11 cellular contexts compared by ENCODE assay signal in the genomic region with DNA sequence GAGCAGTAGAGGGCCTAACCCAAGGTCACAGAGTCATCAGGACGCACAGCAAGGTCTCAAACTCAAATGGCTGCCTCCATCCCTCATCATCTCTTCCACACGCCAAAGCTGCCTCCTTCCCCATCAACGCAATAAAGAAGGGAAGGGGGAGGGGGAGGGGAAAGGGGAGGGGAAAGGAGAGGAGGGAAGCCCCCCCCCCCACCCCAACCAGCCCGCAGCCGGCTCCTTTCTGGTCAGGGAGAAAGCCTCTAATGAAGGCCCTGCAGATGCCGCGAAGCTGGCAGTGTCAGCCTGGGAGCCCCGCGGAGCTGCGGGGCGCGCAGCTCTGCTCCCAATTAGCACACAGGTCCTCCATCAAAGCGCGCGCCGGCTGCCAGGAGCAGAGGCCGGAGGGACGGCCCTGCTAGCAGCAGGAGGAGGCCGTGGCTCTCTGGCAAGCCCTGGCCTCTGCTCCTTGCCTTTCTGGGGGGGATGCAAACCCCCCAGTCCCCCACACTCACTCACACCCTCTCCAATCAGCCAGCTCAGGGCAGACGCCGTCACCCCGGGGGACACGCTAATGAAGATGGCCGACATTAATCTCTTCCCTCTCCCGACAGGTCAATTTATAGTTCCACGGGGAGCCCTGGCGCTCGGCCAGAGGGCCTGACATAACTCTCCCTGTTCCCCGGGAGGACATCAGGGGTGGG.
DNase-seq lines count a peak whose midpoint lies in the region; ATAC-seq and TF ChIP-seq lines count a peak whose summit lies in the region.
"Had no signal": no experiment of that assay in that cellular context is flagged by ENCODE, and none has a peak within 500 bp of the region (broad histone marks: within the 10 kb centered on the region; RNA-seq: fewer than 3 reads in every experiment).

No MANE protein-coding gene starts in this region.

- peak overlapping the region in 2 of 12 donors; percentile 12 to 15 for H3K4me3 ChIP-seq in heart left ventricle
- H3K4me3 ChIP-seq in iPS-15b (ENCODE audit: low read depth, low read length), result peak overlapping the region; percentile 43
- no peak overlapping the region for H3K4me3 ChIP-seq in right lobe of liver
- no peak overlapping the region for H3K4me3 ChIP-seq in gastrocnemius medialis

- H3K27ac ChIP-seq in heart left ventricle (no peak overlapping the region), right lobe of liver (no peak overlapping the region), gastrocnemius medialis (no peak overlapping the region)

- intact Hi-C loops in left ventricle myocardium superior (cut with micrococcal nuclease), result no loop called here
- intact Hi-C loops in heart left ventricle (cut with DNase I), result no loop called here
- intact Hi-C loops in right lobe of liver (cut with DNase I), result no loop called here
- intact Hi-C loops in gastrocnemius medialis (cut with DNase I; ENCODE audit: low total_unique reads), result no loop called here

- peaks cover 0 to 18% (median 2%) of the 10 kb centered on the region in 12 donors for H3K4me1 ChIP-seq in heart left ventricle
- H3K4me1 ChIP-seq in iPS-15b (ENCODE audit: control insufficient read depth, insufficient read depth, low read length), result peaks cover 5% of the 10 kb centered on the region
- no peaks in the 10 kb centered on the region for H3K4me1 ChIP-seq in right lobe of liver
- peaks cover 0 to 3% of the 10 kb centered on the region in 2 donors for H3K4me1 ChIP-seq in gastrocnemius medialis

- H3K9me3 ChIP-seq in heart left ventricle, result no peaks in the 10 kb centered on the region
- no peaks in the 10 kb centered on the region for H3K9me3 ChIP-seq in iPS-15b (ENCODE audit: control insufficient read depth, insufficient read depth, low read length)
- H3K9me3 ChIP-seq in right lobe of liver, result no peaks in the 10 kb centered on the region
- H3K9me3 ChIP-seq in gastrocnemius medialis, result no peaks in the 10 kb centered on the region

- H3K9ac ChIP-seq in iPS-15b (ENCODE audit: low read depth, low read length), result peak overlapping the region; percentile 54

- TF ChIP-seq CTCF in heart left ventricle (IDR thresholded peaks at IDR 0.05) (no peak), right lobe of liver (IDR thresholded peaks at IDR 0.05) (no peak), gastrocnemius medialis (IDR thresholded peaks at IDR 0.05 in 4 of 5, conservative IDR thresholded peaks at IDR 0.05 in 1 of 5) (no peak)

- no peak for ATAC-seq in left ventricle myocardium superior
- ATAC-seq in heart left ventricle, result no peak
- no peak for ATAC-seq in GM19452 (IDR thresholded peaks at IDR 0.05; ENCODE audit: unreplicated experiment)
- ATAC-seq in right lobe of liver, result no peak
- no peak for ATAC-seq in gastrocnemius medialis
- no peak for ATAC-seq in HG02938 (IDR thresholded peaks at IDR 0.05; ENCODE audit: unreplicated experiment)

- H3K36me3 ChIP-seq in heart left ventricle (no peaks in the 10 kb centered on the region), iPS-15b (ENCODE audit: control insufficient read depth, insufficient read depth, low read length) (no peaks in the 10 kb centered on the region), right lobe of liver (no peaks in the 10 kb centered on the region), gastrocnemius medialis (no peaks in the 10 kb centered on the region)

- peaks cover 0 to 22% (median 0%) of the 10 kb centered on the region in 9 donors for H3K27me3 ChIP-seq in heart left ventricle
- H3K27me3 ChIP-seq in iPS-15b (ENCODE audit: control insufficient read depth, insufficient read depth, low read length), result peaks cover 10% of the 10 kb centered on the region
- H3K27me3 ChIP-seq in right lobe of liver, result no peaks in the 10 kb centered on the region
- H3K27me3 ChIP-seq in gastrocnemius medialis, result peaks cover 20 to 35% (median 23%) of the 10 kb centered on the region in 3 donors

- in situ Hi-C loops in gastrocnemius medialis (cut with MboI; ENCODE audit: low sequenced_read_pairs in 4 of 4), result no loop called here

- 15 to 31% (median 25%) methylated on average over 10 to 29 of the region's 29 CpGs for whole genome bisulfite sequencing in heart left ventricle, 4 donors
- 56% methylated on average over 3 of the region's 29 CpGs for WGBS in right lobe of liver (ENCODE audit: insufficient coverage, low coverage, low lambda C conversion rate, missing lambda C conversion rate)

- DNase-seq in left ventricle myocardium superior, result peak; percentile 52
- no peak for DNase-seq in heart left ventricle
- peak; percentile 18 for DNase-seq in SHP77 treated with DMSO at 0.1 percent for 48 hours (lab: John Stamatoyannopoulos, UW)
- no peak for DNase-seq in right lobe of liver
- DNase-seq in gastrocnemius medialis, result no peak
- DNase-seq: Kasumi-1; stimulated activated naive CD4-positive, alpha-beta T cell treated with Interleukin-2 at 50 U/mL for 16 hours; T1000 had no signal

- TF ChIP-seq POLR2A in heart left ventricle (IDR thresholded peaks at IDR 0.05) (no peak), right lobe of liver (IDR thresholded peaks at IDR 0.05) (no peak), gastrocnemius medialis (IDR thresholded peaks at IDR 0.05) (no peak)

Comparison
In these comparisons a context has a peak if more than half of its experiments do, and no peak if none do; other contexts are left out.
1. DNase-seq: peak in left ventricle myocardium superior (single experiment) and SHP77 treated with DMSO at 0.1 percent for 48 hours (single experiment); none in heart left ventricle (0 of 5), right lobe of liver (0 of 3) and gastrocnemius medialis (0 of 2).